8 cellular contexts compared by ENCODE assay signal in genomic region chr1:156193488-156194299, GRCh38. TPM values are rescaled to one million over a fixed set of nuclear protein-coding genes. Genes with fewer than 3 reads are reported as not detected.
DNase-seq lines count a peak whose midpoint lies in the region; ATAC-seq and TF ChIP-seq lines count a peak whose summit lies in the region.

Gene SLC25A44 (plus strand): TSS chr1:156194104. CDS start chr1:156199848, 5,744 bp downstream.

- peaks cover 0 to 3% (median 0%) of the 10 kb centered on the region in 7 donors for H3K9me3 Mint-ChIP-seq in CD14-positive monocyte

- H3K27ac Mint-ChIP-seq in CD14-positive monocyte: peak within 1 kb of the TSS; percentile 93 to 99 (median 95)

- intact Hi-C loops in CD14-positive monocyte (cut with micrococcal nuclease) (loop anchor here in 1 of 2 donors (5.0 kb wide), 1 partner anchor 46 kb away; no protein-coding TSS in a partner anchor), left colon (cut with DNase I, micrococcal nuclease) (no loop called here)

- peak; percentile 29 for TF ChIP-seq CTCF in CD14-positive monocyte (IDR thresholded peaks at IDR 0.05)

- ATAC-seq in GM19351 (IDR thresholded peaks at IDR 0.05; ENCODE audit: unreplicated experiment) (peak; percentile 92), HG03521 (IDR thresholded peaks at IDR 0.05; ENCODE audit: unreplicated experiment) (peak; percentile 97), left colon (peak; percentile 97)

- peak; percentile 98 for DNase-seq in CD14-positive monocyte (ENCODE audit: low spot score)
- peak; percentile 99 for DNase-seq in NCI-H748 (lab: John Stamatoyannopoulos, UW; ENCODE audit: unreplicated experiment)
- peak; percentile 96 for DNase-seq in activated CD4-positive, alpha-beta T cell treated with anti-CD3 and anti-CD28 coated beads, Interleukin-2, amount 50 U/mL, for 1 hour
- DNase-seq in cortex of kidney (lab: John Stamatoyannopoulos, UW): peak; percentile 33
- peak; percentile 96 to 97 for DNase-seq in left colon
- peak; percentile 97 for DNase-seq in stimulated activated CD4-positive, alpha-beta T cell treated with anti-CD3 and anti-CD28 coated beads, Interleukin-1b, Interleukin-23, amount 100 ng/mL, for 48 hours

- peaks cover 0 to 1% (median 0%) of the 10 kb centered on the region in 3 donors for H3K27me3 Mint-ChIP-seq in CD14-positive monocyte (ENCODE audit: low read depth in 3 of 3)

- peaks cover 18 to 30% of the 10 kb centered on the region in 2 donors for H3K36me3 Mint-ChIP-seq in CD14-positive monocyte

- peak within 1 kb of the TSS; percentile 95 to 98 for H3K4me3 Mint-ChIP-seq in CD14-positive monocyte

- H3K4me1 Mint-ChIP-seq in CD14-positive monocyte: peaks cover 46% of the 10 kb centered on the region

RNA-seq across cellular contexts. Expression of gene SLC25A44, which starts in this region (rescaled TPM):
- polyA plus RNA-seq in CD14-positive monocyte: 10 to 100 TPM; 17.1 to 28.8 TPM
- total RNA-seq in left colon: 10 to 100 TPM; 21.3 to 30.3 TPM

Comparison
In these comparisons a context has a peak if more than half of its experiments do, and no peak if none do; other contexts are left out.
1. Peak in every context shown above with its lines: DNase-seq and ATAC-seq.
2. DNase-seq: peak in every context shown above with its lines; median percentile 99 in NCI-H748; 98 in CD14-positive monocyte; 97 in stimulated activated CD4-positive, alpha-beta T cell treated with anti-CD3 and anti-CD28 coated beads, Interleukin-1b, Interleukin-23, amount 100 ng/mL, for 48 hours; 96 in left colon; 96 in activated CD4-positive, alpha-beta T cell treated with anti-CD3 and anti-CD28 coated beads, Interleukin-2, amount 50 U/mL, for 1 hour; 33 in cortex of kidney.